Comparison of ENCODE assay signal across 19 cellular contexts in the genomic region with DNA sequence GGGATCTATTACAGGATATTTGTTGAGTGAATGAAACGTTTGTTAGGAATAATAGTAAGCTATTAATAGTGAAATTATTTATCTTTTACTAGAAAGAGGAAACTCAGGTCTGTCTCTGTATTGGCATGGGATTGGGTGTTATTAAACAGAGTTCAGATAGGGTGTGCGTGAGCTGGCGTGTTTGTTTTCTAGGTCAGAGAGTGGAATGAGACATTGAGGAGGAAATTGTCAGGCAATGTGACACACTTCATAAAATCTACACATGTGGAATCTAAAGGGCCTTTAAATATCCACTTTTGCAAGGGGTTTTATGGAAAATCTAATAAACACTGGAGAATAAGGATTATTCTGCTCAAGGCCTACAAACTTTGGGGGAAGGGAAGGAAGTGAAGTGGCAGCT.
"Had no signal": no experiment of that assay in that cellular context is flagged by ENCODE, and none has a peak within 500 bp of the region (broad histone marks: within the 10 kb centered on the region; RNA-seq: fewer than 3 reads in every experiment).

No MANE protein-coding gene starts in this region.

- H3K9me3 ChIP-seq: left lung, psoas muscle, upper lobe of right lung had no signal

- H3K4me3 Mint-ChIP-seq: activated naive CD8-positive, alpha-beta T cell; activated T-helper 17 cell treated with anti-CD3 and anti-CD28 coated beads, Interleukin-2, amount 50 U/mL, for 72 hours; dendritic cell treated with granulocyte-macrophage colony-stimulating factor and Interleukin-4, amounts not matched to agents 40 ng/mL and 50 ng/mL, for 4 days; immature natural killer cell; natural killer cell had no signal

- ATAC-seq: activated T-helper 17 cell treated with anti-CD3 and anti-CD28 coated beads, Interleukin-2, amount 50 U/mL, for 72 hours; left lung; natural killer cell; psoas muscle; stimulated activated naive CD8-positive, alpha-beta T cell treated with anti-CD3 and anti-CD28 coated beads, Interleukin-15, Interleukin-2, amounts not matched to agents 100 U/mL and 50 U/mL, for 24 hours had no signal

- H3K36me3 ChIP-seq: cardiac muscle cell, left lung, upper lobe of right lung had no signal

- DNase-seq: activated CD4-positive, alpha-beta T cell treated with anti-CD3 and anti-CD28 coated beads for 1 hour; activated T-cell treated with anti-CD3 and anti-CD28 coated beads, Interleukin-2, amount 50 U/mL, for 1 hour; effector CD4-positive, alpha-beta T cell; foreskin keratinocyte; immature natural killer cell; left lung; mammary epithelial cell; midbrain; natural killer cell; psoas muscle; stimulated activated CD4-positive, alpha-beta T cell treated with anti-CD3 and anti-CD28 coated beads, Interleukin-12 subunit alpha, Interleukin-12 subunit beta, amount 100 ng/mL, for 4 hours; stimulated activated CD4-positive, alpha-beta T cell treated with anti-CD3 and anti-CD28 coated beads, Interleukin-4, amount 100 ng/mL, for 4 hours; stimulated activated naive CD8-positive, alpha-beta T cell treated with anti-CD3 and anti-CD28 coated beads, Interleukin-15, Interleukin-2, amounts not matched to agents 100 U/mL and 50 U/mL, for 24 hours; T-helper 1 cell; upper lobe of right lung had no signal

- H3K27ac ChIP-seq: cardiac muscle cell, foreskin keratinocyte, left lung, psoas muscle, upper lobe of right lung had no signal

- H3K27ac Mint-ChIP-seq: activated naive CD8-positive, alpha-beta T cell; activated T-helper 17 cell treated with anti-CD3 and anti-CD28 coated beads, Interleukin-2, amount 50 U/mL, for 72 hours; dendritic cell treated with granulocyte-macrophage colony-stimulating factor and Interleukin-4, amounts not matched to agents 40 ng/mL and 50 ng/mL, for 4 days; immature natural killer cell; natural killer cell had no signal

- H3K9me3 Mint-ChIP-seq: activated T-helper 17 cell treated with anti-CD3 and anti-CD28 coated beads, Interleukin-2, amount 50 U/mL, for 72 hours; dendritic cell treated with granulocyte-macrophage colony-stimulating factor and Interleukin-4, amounts not matched to agents 40 ng/mL and 50 ng/mL, for 4 days; natural killer cell had no signal

- H3K4me1 Mint-ChIP-seq: activated T-helper 17 cell treated with anti-CD3 and anti-CD28 coated beads, Interleukin-2, amount 50 U/mL, for 72 hours; immature natural killer cell; natural killer cell had no signal

- H3K36me3 Mint-ChIP-seq: activated naive CD8-positive, alpha-beta T cell; immature natural killer cell; natural killer cell had no signal

- H3K27me3 Mint-ChIP-seq: activated naive CD8-positive, alpha-beta T cell had no signal

- H3K27me3 ChIP-seq: foreskin keratinocyte, left lung, upper lobe of right lung had no signal

- H3K4me3 ChIP-seq: cardiac muscle cell, left lung, psoas muscle, upper lobe of right lung had no signal

- H3K4me1 ChIP-seq: left lung, psoas muscle had no signal
